2 cellular contexts compared by ENCODE assay signal in the genomic region with DNA sequence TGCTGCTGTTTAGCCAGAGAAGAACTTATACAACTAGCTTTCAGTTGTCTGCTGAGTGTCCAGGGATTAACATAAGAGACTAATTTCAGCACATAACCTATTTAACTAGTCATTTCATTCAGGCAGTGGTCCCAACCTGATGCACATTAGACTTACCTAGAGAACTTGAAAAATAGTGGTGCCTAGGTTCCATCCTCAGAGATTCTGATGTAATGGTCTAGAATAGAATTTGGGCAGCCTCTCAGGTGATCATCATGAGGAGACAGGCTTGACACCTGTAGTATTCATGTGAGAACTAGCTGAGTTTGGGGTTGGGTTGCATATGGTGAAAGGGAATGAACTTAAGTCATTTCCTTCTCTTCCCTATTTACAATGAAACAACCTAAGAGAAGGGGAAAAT.
TF ChIP-seq lines count a peak whose summit lies in the region.

No MANE protein-coding gene starts in this region.

TF ChIP-seq in SK-N-SH, 30 proteins besides CTCF, POLR2A, EP300 and RAD21 (continued from another document):
- TF ChIP-seq REST (IDR thresholded peaks at IDR 0.05; ENCODE audit: low read depth, low read length), result no peak
- TF ChIP-seq, protein P1, sequence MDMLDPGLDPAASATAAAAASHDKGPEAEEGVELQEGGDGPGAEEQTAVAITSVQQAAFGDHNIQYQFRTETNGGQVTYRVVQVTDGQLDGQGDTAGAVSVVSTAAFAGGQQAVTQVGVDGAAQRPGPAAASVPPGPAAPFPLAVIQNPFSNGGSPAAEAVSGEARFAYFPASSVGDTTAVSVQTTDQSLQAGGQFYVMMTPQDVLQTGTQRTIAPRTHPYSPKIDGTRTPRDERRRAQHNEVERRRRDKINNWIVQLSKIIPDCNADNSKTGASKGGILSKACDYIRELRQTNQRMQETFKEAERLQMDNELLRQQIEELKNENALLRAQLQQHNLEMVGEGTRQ (IDR thresholded peaks at IDR 0.05; ENCODE audit: borderline replicate concordance, low read depth, low read length), result no peak
- TF ChIP-seq MAX (IDR thresholded peaks at IDR 0.05; ENCODE audit: low read depth), result no peak
- TF ChIP-seq SMC3 (IDR thresholded peaks at IDR 0.05; ENCODE audit: low read depth, low read length), result no peak
- TF ChIP-seq GATA2 (CRISPR knock-in tag; IDR thresholded peaks at IDR 0.05), result no peak
- TF ChIP-seq MEF2A (IDR thresholded peaks at IDR 0.05; ENCODE audit: borderline replicate concordance, low read depth), result no peak
- no peak for TF ChIP-seq JUND (IDR thresholded peaks at IDR 0.05)
- TF ChIP-seq, protein P2, sequence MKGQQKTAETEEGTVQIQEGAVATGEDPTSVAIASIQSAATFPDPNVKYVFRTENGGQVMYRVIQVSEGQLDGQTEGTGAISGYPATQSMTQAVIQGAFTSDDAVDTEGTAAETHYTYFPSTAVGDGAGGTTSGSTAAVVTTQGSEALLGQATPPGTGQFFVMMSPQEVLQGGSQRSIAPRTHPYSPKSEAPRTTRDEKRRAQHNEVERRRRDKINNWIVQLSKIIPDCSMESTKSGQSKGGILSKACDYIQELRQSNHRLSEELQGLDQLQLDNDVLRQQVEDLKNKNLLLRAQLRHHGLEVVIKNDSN (IDR thresholded peaks at IDR 0.05; ENCODE audit: borderline replicate concordance, low read depth), result no peak

TF ChIP-seq in SK-N-SH treated with all-trans-retinoic acid at 6 μM for 48 hours, 23 proteins besides CTCF, POLR2A, EP300 and RAD21 (continued from another document):
- TF ChIP-seq CSRNP3 (CRISPR knock-in tag; IDR thresholded peaks at IDR 0.05), result no peak
- no peak for TF ChIP-seq TSHZ2 (CRISPR knock-in tag; IDR thresholded peaks at IDR 0.05)
- TF ChIP-seq ZFP3 (CRISPR knock-in tag; IDR thresholded peaks at IDR 0.05), result no peak
- TF ChIP-seq ZNF70 (CRISPR knock-in tag; IDR thresholded peaks at IDR 0.05), result no peak
- TF ChIP-seq, protein P3, sequence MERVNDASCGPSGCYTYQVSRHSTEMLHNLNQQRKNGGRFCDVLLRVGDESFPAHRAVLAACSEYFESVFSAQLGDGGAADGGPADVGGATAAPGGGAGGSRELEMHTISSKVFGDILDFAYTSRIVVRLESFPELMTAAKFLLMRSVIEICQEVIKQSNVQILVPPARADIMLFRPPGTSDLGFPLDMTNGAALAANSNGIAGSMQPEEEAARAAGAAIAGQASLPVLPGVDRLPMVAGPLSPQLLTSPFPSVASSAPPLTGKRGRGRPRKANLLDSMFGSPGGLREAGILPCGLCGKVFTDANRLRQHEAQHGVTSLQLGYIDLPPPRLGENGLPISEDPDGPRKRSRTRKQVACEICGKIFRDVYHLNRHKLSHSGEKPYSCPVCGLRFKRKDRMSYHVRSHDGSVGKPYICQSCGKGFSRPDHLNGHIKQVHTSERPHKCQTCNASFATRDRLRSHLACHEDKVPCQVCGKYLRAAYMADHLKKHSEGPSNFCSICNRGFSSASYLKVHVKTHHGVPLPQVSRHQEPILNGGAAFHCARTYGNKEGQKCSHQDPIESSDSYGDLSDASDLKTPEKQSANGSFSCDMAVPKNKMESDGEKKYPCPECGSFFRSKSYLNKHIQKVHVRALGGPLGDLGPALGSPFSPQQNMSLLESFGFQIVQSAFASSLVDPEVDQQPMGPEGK (CRISPR knock-in tag; IDR thresholded peaks at IDR 0.05; ENCODE audit: borderline replicate concordance), result no peak
- no peak for TF ChIP-seq ZNF8 (CRISPR knock-in tag; IDR thresholded peaks at IDR 0.05)
- no peak for TF ChIP-seq POU6F1 (CRISPR knock-in tag; IDR thresholded peaks at IDR 0.05; ENCODE audit: borderline replicate concordance, low read depth)
- no peak for TF ChIP-seq SNAI2 (CRISPR knock-in tag; IDR thresholded peaks at IDR 0.05)
